ENCODE assay signal across 1 cellular context in the genomic region with DNA sequence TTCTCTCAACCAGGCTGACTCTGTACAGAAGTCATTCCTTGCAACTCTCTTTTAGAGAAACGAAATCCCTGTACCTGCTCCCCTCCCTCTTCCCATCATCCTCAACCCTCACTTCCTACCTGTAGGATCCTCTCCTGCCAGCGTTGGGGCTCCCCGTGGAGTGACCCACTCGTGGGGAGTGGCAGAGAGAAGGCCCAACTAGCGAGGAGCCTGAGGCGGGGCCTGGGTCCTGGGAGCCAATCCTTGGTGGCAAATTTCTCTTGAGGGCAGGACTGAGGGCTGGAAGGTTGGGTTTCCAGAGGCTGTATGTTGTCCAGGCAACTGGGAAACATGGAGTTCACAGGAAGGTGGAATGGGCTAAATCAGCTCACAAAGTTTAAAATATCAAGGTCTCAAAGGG.
A peak's percentile ranks its signal among the peaks of the same experiment; 100 is the strongest.
TF ChIP-seq lines count a peak whose summit lies in the region.

No MANE protein-coding gene starts in this region.

TF ChIP-seq in K562, 482 proteins besides CTCF, POLR2A, EP300 and RAD21 (continued from another document):
- TF ChIP-seq PBX2 (CRISPR knock-in tag; IDR thresholded peaks at IDR 0.05; ENCODE audit: low read depth): peak; percentile 49; the same call in 1 of the 2 replicates
- peak; percentile 72 for TF ChIP-seq PBX2 (tag; conservative IDR thresholded peaks at IDR 0.05; ENCODE audit: low read depth)
- TF ChIP-seq NR1H2 (CRISPR knock-in tag; IDR thresholded peaks at IDR 0.05): no peak
- no peak for TF ChIP-seq ZNF3 (CRISPR knock-in tag; IDR thresholded peaks at IDR 0.05)
- TF ChIP-seq, protein P1, sequence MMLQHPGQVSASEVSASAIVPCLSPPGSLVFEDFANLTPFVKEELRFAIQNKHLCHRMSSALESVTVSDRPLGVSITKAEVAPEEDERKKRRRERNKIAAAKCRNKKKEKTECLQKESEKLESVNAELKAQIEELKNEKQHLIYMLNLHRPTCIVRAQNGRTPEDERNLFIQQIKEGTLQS (IDR thresholded peaks at IDR 0.05): no peak
- TF ChIP-seq, protein P1 (CRISPR knock-in tag; conservative IDR thresholded peaks at IDR 0.05): no peak
- peak; percentile 25 for TF ChIP-seq FOS (IDR thresholded peaks at IDR 0.05; ENCODE audit: extremely low read depth, insufficient read length)
- TF ChIP-seq FOXA1 (IDR thresholded peaks at IDR 0.05; ENCODE audit: borderline replicate concordance): no peak
- no peak for TF ChIP-seq NCOR1 (IDR thresholded peaks at IDR 0.05)
- TF ChIP-seq ZKSCAN3 (CRISPR knock-in tag; IDR thresholded peaks at IDR 0.05): no peak
- TF ChIP-seq, protein P2, sequence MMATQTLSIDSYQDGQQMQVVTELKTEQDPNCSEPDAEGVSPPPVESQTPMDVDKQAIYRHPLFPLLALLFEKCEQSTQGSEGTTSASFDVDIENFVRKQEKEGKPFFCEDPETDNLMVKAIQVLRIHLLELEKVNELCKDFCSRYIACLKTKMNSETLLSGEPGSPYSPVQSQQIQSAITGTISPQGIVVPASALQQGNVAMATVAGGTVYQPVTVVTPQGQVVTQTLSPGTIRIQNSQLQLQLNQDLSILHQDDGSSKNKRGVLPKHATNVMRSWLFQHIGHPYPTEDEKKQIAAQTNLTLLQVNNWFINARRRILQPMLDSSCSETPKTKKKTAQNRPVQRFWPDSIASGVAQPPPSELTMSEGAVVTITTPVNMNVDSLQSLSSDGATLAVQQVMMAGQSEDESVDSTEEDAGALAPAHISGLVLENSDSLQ (IDR thresholded peaks at IDR 0.05): peak; percentile 96
- no peak for TF ChIP-seq SRSF3 (IDR thresholded peaks at IDR 0.05; ENCODE audit: insufficient read depth, low read length)
- no peak for TF ChIP-seq SOX6 (IDR thresholded peaks at IDR 0.05)
- TF ChIP-seq, protein P3, sequence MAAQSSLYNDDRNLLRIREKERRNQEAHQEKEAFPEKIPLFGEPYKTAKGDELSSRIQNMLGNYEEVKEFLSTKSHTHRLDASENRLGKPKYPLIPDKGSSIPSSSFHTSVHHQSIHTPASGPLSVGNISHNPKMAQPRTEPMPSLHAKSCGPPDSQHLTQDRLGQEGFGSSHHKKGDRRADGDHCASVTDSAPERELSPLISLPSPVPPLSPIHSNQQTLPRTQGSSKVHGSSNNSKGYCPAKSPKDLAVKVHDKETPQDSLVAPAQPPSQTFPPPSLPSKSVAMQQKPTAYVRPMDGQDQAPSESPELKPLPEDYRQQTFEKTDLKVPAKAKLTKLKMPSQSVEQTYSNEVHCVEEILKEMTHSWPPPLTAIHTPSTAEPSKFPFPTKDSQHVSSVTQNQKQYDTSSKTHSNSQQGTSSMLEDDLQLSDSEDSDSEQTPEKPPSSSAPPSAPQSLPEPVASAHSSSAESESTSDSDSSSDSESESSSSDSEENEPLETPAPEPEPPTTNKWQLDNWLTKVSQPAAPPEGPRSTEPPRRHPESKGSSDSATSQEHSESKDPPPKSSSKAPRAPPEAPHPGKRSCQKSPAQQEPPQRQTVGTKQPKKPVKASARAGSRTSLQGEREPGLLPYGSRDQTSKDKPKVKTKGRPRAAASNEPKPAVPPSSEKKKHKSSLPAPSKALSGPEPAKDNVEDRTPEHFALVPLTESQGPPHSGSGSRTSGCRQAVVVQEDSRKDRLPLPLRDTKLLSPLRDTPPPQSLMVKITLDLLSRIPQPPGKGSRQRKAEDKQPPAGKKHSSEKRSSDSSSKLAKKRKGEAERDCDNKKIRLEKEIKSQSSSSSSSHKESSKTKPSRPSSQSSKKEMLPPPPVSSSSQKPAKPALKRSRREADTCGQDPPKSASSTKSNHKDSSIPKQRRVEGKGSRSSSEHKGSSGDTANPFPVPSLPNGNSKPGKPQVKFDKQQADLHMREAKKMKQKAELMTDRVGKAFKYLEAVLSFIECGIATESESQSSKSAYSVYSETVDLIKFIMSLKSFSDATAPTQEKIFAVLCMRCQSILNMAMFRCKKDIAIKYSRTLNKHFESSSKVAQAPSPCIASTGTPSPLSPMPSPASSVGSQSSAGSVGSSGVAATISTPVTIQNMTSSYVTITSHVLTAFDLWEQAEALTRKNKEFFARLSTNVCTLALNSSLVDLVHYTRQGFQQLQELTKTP (IDR thresholded peaks at IDR 0.05; ENCODE audit: low read depth in 1 of 2, partially characterized antibody in 2 of 2): no peak
- no peak for TF ChIP-seq RAD51 (IDR thresholded peaks at IDR 0.05; ENCODE audit: borderline replicate concordance, low read depth)
- TF ChIP-seq CHD4 (IDR thresholded peaks at IDR 0.05; ENCODE audit: insufficient read depth, insufficient replicate concordance, low read depth, low read length, poor library complexity, severe bottlenecking): no peak
- TF ChIP-seq, protein P4, sequence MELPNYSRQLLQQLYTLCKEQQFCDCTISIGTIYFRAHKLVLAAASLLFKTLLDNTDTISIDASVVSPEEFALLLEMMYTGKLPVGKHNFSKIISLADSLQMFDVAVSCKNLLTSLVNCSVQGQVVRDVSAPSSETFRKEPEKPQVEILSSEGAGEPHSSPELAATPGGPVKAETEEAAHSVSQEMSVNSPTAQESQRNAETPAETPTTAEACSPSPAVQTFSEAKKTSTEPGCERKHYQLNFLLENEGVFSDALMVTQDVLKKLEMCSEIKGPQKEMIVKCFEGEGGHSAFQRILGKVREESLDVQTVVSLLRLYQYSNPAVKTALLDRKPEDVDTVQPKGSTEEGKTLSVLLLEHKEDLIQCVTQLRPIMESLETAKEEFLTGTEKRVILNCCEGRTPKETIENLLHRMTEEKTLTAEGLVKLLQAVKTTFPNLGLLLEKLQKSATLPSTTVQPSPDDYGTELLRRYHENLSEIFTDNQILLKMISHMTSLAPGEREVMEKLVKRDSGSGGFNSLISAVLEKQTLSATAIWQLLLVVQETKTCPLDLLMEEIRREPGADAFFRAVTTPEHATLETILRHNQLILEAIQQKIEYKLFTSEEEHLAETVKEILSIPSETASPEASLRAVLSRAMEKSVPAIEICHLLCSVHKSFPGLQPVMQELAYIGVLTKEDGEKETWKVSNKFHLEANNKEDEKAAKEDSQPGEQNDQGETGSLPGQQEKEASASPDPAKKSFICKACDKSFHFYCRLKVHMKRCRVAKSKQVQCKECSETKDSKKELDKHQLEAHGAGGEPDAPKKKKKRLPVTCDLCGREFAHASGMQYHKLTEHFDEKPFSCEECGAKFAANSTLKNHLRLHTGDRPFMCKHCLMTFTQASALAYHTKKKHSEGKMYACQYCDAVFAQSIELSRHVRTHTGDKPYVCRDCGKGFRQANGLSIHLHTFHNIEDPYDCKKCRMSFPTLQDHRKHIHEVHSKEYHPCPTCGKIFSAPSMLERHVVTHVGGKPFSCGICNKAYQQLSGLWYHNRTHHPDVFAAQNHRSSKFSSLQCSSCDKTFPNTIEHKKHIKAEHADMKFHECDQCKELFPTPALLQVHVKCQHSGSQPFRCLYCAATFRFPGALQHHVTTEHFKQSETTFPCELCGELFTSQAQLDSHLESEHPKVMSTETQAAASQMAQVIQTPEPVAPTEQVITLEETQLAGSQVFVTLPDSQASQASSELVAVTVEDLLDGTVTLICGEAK (IDR thresholded peaks at IDR 0.05): no peak
- TF ChIP-seq, protein P4 (CRISPR knock-in tag; IDR thresholded peaks at IDR 0.05): no peak
- TF ChIP-seq ZNF146 (CRISPR knock-in tag; IDR thresholded peaks at IDR 0.05; ENCODE audit: unreplicated experiment): no peak
- TF ChIP-seq BRD9 (IDR thresholded peaks at IDR 0.05; ENCODE audit: low read depth, partially characterized antibody): no peak
- TF ChIP-seq SIX5 (IDR thresholded peaks at IDR 0.05; ENCODE audit: borderline replicate concordance in 1 of 2, insufficient read depth in 1 of 2, low read depth in 1 of 2, low read length in 2 of 2): no peak
- no peak for TF ChIP-seq ARID4B (CRISPR knock-in tag; IDR thresholded peaks at IDR 0.05)
- no peak for TF ChIP-seq DNMT1 (IDR thresholded peaks at IDR 0.05)
- TF ChIP-seq MECOM (CRISPR knock-in tag; IDR thresholded peaks at IDR 0.05): no peak
- TF ChIP-seq TCF3 (CRISPR knock-in tag; IDR thresholded peaks at IDR 0.05): no peak
- no peak for TF ChIP-seq TFAM (CRISPR knock-in tag; conservative IDR thresholded peaks at IDR 0.05)
